1 cellular context compared by ENCODE assay signal in genomic region chr1:194570449-194570848, GRCh38.
TF ChIP-seq lines count a peak whose summit lies in the region.

No MANE protein-coding gene starts in this region.

TF ChIP-seq in IMR-90, 13 proteins besides CTCF, POLR2A, EP300 and RAD21 (continued from another document):
- no peak for TF ChIP-seq ELK1 (IDR thresholded peaks at IDR 0.05; ENCODE audit: borderline replicate concordance, low read depth, low read length)
- no peak for TF ChIP-seq RFX5 (IDR thresholded peaks at IDR 0.05; ENCODE audit: low read depth, low read length)
